ENCODE assay signal across 10 cellular contexts in the genomic region with DNA sequence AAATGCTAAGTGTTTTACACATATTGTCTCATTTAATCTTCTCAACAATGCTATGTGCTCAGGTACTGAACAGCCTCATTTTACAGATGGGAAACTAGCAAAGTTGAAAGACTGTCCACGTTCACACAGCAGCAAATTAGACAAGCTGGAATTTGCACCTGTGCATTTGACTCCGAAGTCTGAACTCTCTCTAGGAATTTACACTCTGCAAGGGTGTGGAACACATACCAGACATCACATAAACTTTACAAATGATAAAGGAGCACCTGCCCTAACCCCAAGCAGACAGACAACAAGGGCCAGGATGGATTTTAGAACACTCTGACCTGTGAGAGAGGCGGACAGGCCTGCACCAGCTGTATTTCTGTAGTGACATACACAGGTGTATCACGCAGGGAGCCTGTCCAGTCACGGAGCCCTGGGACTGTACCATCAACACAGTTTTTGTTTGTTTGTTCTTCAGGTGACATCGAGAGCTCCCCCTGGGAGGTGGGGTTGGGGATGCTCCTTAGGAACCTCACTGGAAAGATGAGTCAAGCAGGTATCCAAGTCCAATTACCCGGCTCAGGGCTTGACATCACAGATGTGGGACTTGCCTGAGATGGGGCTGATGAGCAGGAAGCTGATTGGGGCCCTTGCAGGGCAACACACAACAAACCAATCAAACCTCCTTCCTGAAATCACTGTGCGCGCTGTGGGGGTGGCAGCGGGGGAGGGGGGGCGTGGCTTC. TPM values are rescaled to one million over a fixed set of nuclear protein-coding genes. Genes with fewer than 3 reads are reported as not detected.
DNase-seq lines count a peak whose midpoint lies in the region; ATAC-seq and TF ChIP-seq lines count a peak whose summit lies in the region.
"Had no signal": no experiment of that assay in that cellular context is flagged by ENCODE, and none has a peak within 500 bp of the region (broad histone marks: within the 10 kb centered on the region; RNA-seq: fewer than 3 reads in every experiment).

No MANE protein-coding gene starts in this region.

- intact Hi-C loops in activated T-helper 2 cell treated with anti-CD3 and anti-CD28 coated beads, Interferon-gamma antibody, Interleukin-2, Interleukin-4, amounts not matched to agents 10 μg/mL and 5 μg/mL and 100 μg/mL, durations not matched to agents 14 hours and 24 hours and 36 hours (cut with micrococcal nuclease) = no loop called here
- intact Hi-C loops in mammary epithelial cell (cut with micrococcal nuclease) = no loop called here

- H3K79me2 ChIP-seq in mammary epithelial cell (ENCODE audit: insufficient read depth, low read length) = peaks cover 4% of the 10 kb centered on the region

- in situ Hi-C loops in mammary epithelial cell (cut with MboI; ENCODE audit: low sequenced_read_pairs in 2 of 2) = no loop called here

- TF ChIP-seq CTCF in mammary epithelial cell (conservative IDR thresholded peaks at IDR 0.05 in 1 of 2, IDR thresholded peaks at IDR 0.05 in 1 of 2; ENCODE audit: extremely low read depth in 1 of 2, insufficient read depth in 1 of 2, low read depth in 1 of 2, low read length in 2 of 2) = no peak

- no peak for DNase-seq in activated T-cell treated with anti-CD3 and anti-CD28 coated beads, Interleukin-2, amount 50 U/mL, for 24 hours
- DNase-seq in activated T-cell treated with anti-CD3 and anti-CD28 coated beads for 4 hours (no peak), M059J (ENCODE audit: low read depth) (peak; percentile 44), NCI-H1436 treated with DMSO at 0.1 percent for 48 hours (lab: John Stamatoyannopoulos, UW) (no peak), mammary epithelial cell (no peak)
- DNase-seq in activated T-helper 2 cell treated with anti-CD3 and anti-CD28 coated beads, Interferon-gamma antibody, Interleukin-2, Interleukin-4, amounts not matched to agents 10 μg/mL and 5 μg/mL and 100 μg/mL, durations not matched to agents 14 hours and 24 hours and 36 hours (ENCODE audit: low spot score) = no peak
- DNase-seq: BE2C, NCI-H1694 had no signal

- H3K36me3 Mint-ChIP-seq in activated T-cell treated with anti-CD3 and anti-CD28 coated beads, Interleukin-2, amount 50 U/mL, for 24 hours (ENCODE audit: low read depth) = peaks cover 44% of the 10 kb centered on the region
- H3K36me3 Mint-ChIP-seq in activated T-helper 2 cell treated with anti-CD3 and anti-CD28 coated beads, Interferon-gamma antibody, Interleukin-2, Interleukin-4, amounts not matched to agents 10 μg/mL and 5 μg/mL and 100 μg/mL, durations not matched to agents 14 hours and 24 hours and 36 hours (ENCODE audit: low read depth) = peaks cover 54% of the 10 kb centered on the region

- H3K4me3 ChIP-seq in thymus (ENCODE audit: low read length) (no peak overlapping the region), mammary epithelial cell (replicated peaks in 1 of 3; ENCODE audit: insufficient read depth in 1 of 3, low read depth in 2 of 3, low read length in 3 of 3) (no peak overlapping the region)

- H3K4me1 ChIP-seq in thymus (ENCODE audit: control insufficient read depth, insufficient read depth, low read length) (peaks cover 6% of the 10 kb centered on the region), mammary epithelial cell (ENCODE audit: insufficient read depth, low read length) (no peaks in the 10 kb centered on the region)
- H3K4me1 ChIP-seq: BE2C had no signal

- no peak overlapping the region for H3K9ac ChIP-seq in mammary epithelial cell (ENCODE audit: insufficient read depth, low read length)

- no peak overlapping the region for H3K4me2 ChIP-seq in mammary epithelial cell (ENCODE audit: insufficient read depth, low read depth, low read length)

- H3K27ac ChIP-seq in thymus (ENCODE audit: low read depth) (peak overlapping the region; percentile 79), mammary epithelial cell (ENCODE audit: insufficient read depth, low read depth, low read length) (no peak overlapping the region)

- H3K9me3 ChIP-seq in thymus (ENCODE audit: control insufficient read depth) = no peaks in the 10 kb centered on the region
- H3K9me3 ChIP-seq in mammary epithelial cell (replicated peaks; ENCODE audit: insufficient read depth, low read length) = no peaks in the 10 kb centered on the region
- H3K9me3 ChIP-seq: BE2C had no signal

- dilution Hi-C loops in mammary epithelial cell (cut with HindIII; ENCODE audit: low sequenced_read_pairs) = no loop called here

- H3K27me3 Mint-ChIP-seq in activated T-cell treated with anti-CD3 and anti-CD28 coated beads, Interleukin-2, amount 50 U/mL, for 24 hours = no peaks in the 10 kb centered on the region
- no peaks in the 10 kb centered on the region for H3K27me3 Mint-ChIP-seq in activated T-helper 2 cell treated with anti-CD3 and anti-CD28 coated beads, Interferon-gamma antibody, Interleukin-2, Interleukin-4, amounts not matched to agents 10 μg/mL and 5 μg/mL and 100 μg/mL, durations not matched to agents 14 hours and 24 hours and 36 hours (ENCODE audit: low read depth)

- BruUV-seq in mammary epithelial cell (replicated peaks; lab: Mats Ljungman, UMichigan) = no TSS peak

- CTCF ChIA-PET in mammary epithelial cell (lab: Charles Lee; ENCODE audit: low non-redundant PET) = interaction anchor here (1.1 kb wide), 1 partner anchor 22 kb away, joined by 3 read pairs; no protein-coding TSS in a partner anchor

- no peaks in the 10 kb centered on the region for H3K9me3 Mint-ChIP-seq in activated T-cell treated with anti-CD3 and anti-CD28 coated beads, Interleukin-2, amount 50 U/mL, for 24 hours
- H3K9me3 Mint-ChIP-seq in activated T-helper 2 cell treated with anti-CD3 and anti-CD28 coated beads, Interferon-gamma antibody, Interleukin-2, Interleukin-4, amounts not matched to agents 10 μg/mL and 5 μg/mL and 100 μg/mL, durations not matched to agents 14 hours and 24 hours and 36 hours = no peaks in the 10 kb centered on the region

- WGBS in thymus = 77% methylated on average over 11 of the region's 11 CpGs
- 89% methylated on average over 7 of the region's 11 CpGs for WGBS in mammary epithelial cell (ENCODE audit: low coverage, missing lambda C conversion rate)

- no peak overlapping the region for H2AFZ ChIP-seq in mammary epithelial cell (ENCODE audit: low read depth, low read length)

- no peaks in the 10 kb centered on the region for H4K20me1 ChIP-seq in mammary epithelial cell (ENCODE audit: insufficient read depth, low read length)

- H3K27ac Mint-ChIP-seq in activated T-cell treated with anti-CD3 and anti-CD28 coated beads, Interleukin-2, amount 50 U/mL, for 24 hours = peak overlapping the region; percentile 20
- H3K27ac Mint-ChIP-seq in activated T-helper 2 cell treated with anti-CD3 and anti-CD28 coated beads, Interferon-gamma antibody, Interleukin-2, Interleukin-4, amounts not matched to agents 10 μg/mL and 5 μg/mL and 100 μg/mL, durations not matched to agents 14 hours and 24 hours and 36 hours = peak overlapping the region; percentile 8

- H3K4me1 Mint-ChIP-seq in activated T-cell treated with anti-CD3 and anti-CD28 coated beads, Interleukin-2, amount 50 U/mL, for 24 hours (ENCODE audit: low read depth) = peaks cover 21% of the 10 kb centered on the region
- H3K4me1 Mint-ChIP-seq in activated T-helper 2 cell treated with anti-CD3 and anti-CD28 coated beads, Interferon-gamma antibody, Interleukin-2, Interleukin-4, amounts not matched to agents 10 μg/mL and 5 μg/mL and 100 μg/mL, durations not matched to agents 14 hours and 24 hours and 36 hours (ENCODE audit: low read depth) = peaks cover 32% of the 10 kb centered on the region

- H3K36me3 ChIP-seq in thymus (ENCODE audit: control insufficient read depth, insufficient read depth) (peaks cover 34% of the 10 kb centered on the region), mammary epithelial cell (ENCODE audit: insufficient read depth, low read length) (peaks cover 13% of the 10 kb centered on the region)

- H3K27me3 ChIP-seq in thymus (ENCODE audit: control insufficient read depth, insufficient read depth) (no peaks in the 10 kb centered on the region), mammary epithelial cell (ENCODE audit: insufficient read depth, low read length) (no peaks in the 10 kb centered on the region)
- H3K27me3 ChIP-seq: BE2C had no signal

- no peak overlapping the region for H3K4me3 Mint-ChIP-seq in activated T-cell treated with anti-CD3 and anti-CD28 coated beads, Interleukin-2, amount 50 U/mL, for 24 hours
- H3K4me3 Mint-ChIP-seq in activated T-helper 2 cell treated with anti-CD3 and anti-CD28 coated beads, Interferon-gamma antibody, Interleukin-2, Interleukin-4, amounts not matched to agents 10 μg/mL and 5 μg/mL and 100 μg/mL, durations not matched to agents 14 hours and 24 hours and 36 hours (ENCODE audit: low read depth) = no peak overlapping the region

- no peak for ATAC-seq in HG03095 (IDR thresholded peaks at IDR 0.05; ENCODE audit: unreplicated experiment)

RNA-seq across cellular contexts. Expression of a gene that starts 31.0 kb away (rescaled TPM):
- total RNA-seq in M059J (2014; rRNA removed; shearing (Covaris generic)) = 34.0 and 85.4 TPM in 2 replicates
- 163 and 165 TPM in 2 replicates for total RNA-seq in activated T-helper 2 cell treated with anti-CD3 and anti-CD28 coated beads, Interferon-gamma antibody, Interleukin-2, Interleukin-4, amounts not matched to agents 10 μg/mL and 5 μg/mL and 100 μg/mL, durations not matched to agents 14 hours and 24 hours and 36 hours
- polyA plus RNA-seq in thymus = 3.9 TPM
- total RNA-seq in mammary epithelial cell = 10 to 100 TPM in 1 of 2 donors, 1 to 10 TPM in 1; 1.3 to 88.5 TPM
- 20.8 TPM for polyA plus RNA-seq in mammary epithelial cell
- polyA minus RNA-seq in mammary epithelial cell = 70.7 TPM
